11 cellular contexts compared by ENCODE assay signal in genomic region chr6:148757944-148758343, GRCh38. TPM values are rescaled to one million over a fixed set of nuclear protein-coding genes. Genes with fewer than 3 reads are reported as not detected.
DNase-seq lines count a peak whose midpoint lies in the region; ATAC-seq and TF ChIP-seq lines count a peak whose summit lies in the region.
"Had no signal": no experiment of that assay in that cellular context is flagged by ENCODE, and none has a peak within 500 bp of the region (broad histone marks: within the 10 kb centered on the region; RNA-seq: fewer than 3 reads in every experiment).

No MANE protein-coding gene starts in this region.

- no peaks in the 10 kb centered on the region for H3K36me3 Mint-ChIP-seq in CD14-positive monocyte
- H3K36me3 Mint-ChIP-seq in activated T-helper 2 cell treated with anti-CD3 and anti-CD28 coated beads, Interferon-gamma antibody, Interleukin-2, Interleukin-4, amounts not matched to agents 10 μg/mL and 5 μg/mL and 100 μg/mL, durations not matched to agents 14 hours and 24 hours and 36 hours (ENCODE audit: low read depth) = no peaks in the 10 kb centered on the region

- ATAC-seq in GM18502 (IDR thresholded peaks at IDR 0.05; ENCODE audit: poor library complexity, unreplicated experiment) (peak; percentile 36), HG03442 (IDR thresholded peaks at IDR 0.05; ENCODE audit: unreplicated experiment) (peak; percentile 20), GM19328 (IDR thresholded peaks at IDR 0.05; ENCODE audit: unreplicated experiment) (no peak)

- H3K4me1 ChIP-seq in ascending aorta (peaks cover 5 to 26% of the 10 kb centered on the region in 2 donors), tibial artery (peaks cover 0 to 34% (median 21%) of the 10 kb centered on the region in 4 donors)

- H3K27ac ChIP-seq in ascending aorta (no peak overlapping the region), tibial artery (no peak overlapping the region)
- H3K27ac ChIP-seq: C4-2B had no signal

- no peak for TF ChIP-seq CTCF in CD14-positive monocyte (IDR thresholded peaks at IDR 0.05)
- no peak for TF ChIP-seq CTCF in ascending aorta (IDR thresholded peaks at IDR 0.05)
- no peak for TF ChIP-seq CTCF in tibial artery (IDR thresholded peaks at IDR 0.05)

- H3K4me3 Mint-ChIP-seq in CD14-positive monocyte = peak overlapping the region in 1 of 2 donors; percentile 42
- no peak overlapping the region for H3K4me3 Mint-ChIP-seq in activated T-helper 2 cell treated with anti-CD3 and anti-CD28 coated beads, Interferon-gamma antibody, Interleukin-2, Interleukin-4, amounts not matched to agents 10 μg/mL and 5 μg/mL and 100 μg/mL, durations not matched to agents 14 hours and 24 hours and 36 hours (ENCODE audit: low read depth)

- H3K36me3 ChIP-seq in ascending aorta (no peaks in the 10 kb centered on the region), tibial artery (no peaks in the 10 kb centered on the region)

- peaks cover 44% of the 10 kb centered on the region for H3K4me1 Mint-ChIP-seq in CD14-positive monocyte
- H3K4me1 Mint-ChIP-seq in activated T-helper 2 cell treated with anti-CD3 and anti-CD28 coated beads, Interferon-gamma antibody, Interleukin-2, Interleukin-4, amounts not matched to agents 10 μg/mL and 5 μg/mL and 100 μg/mL, durations not matched to agents 14 hours and 24 hours and 36 hours (ENCODE audit: low read depth) = peaks cover 48% of the 10 kb centered on the region

- no peak overlapping the region for H3K4me3 ChIP-seq in ascending aorta
- H3K4me3 ChIP-seq in tibial artery = no peak overlapping the region

- peaks cover 3 to 10% (median 8%) of the 10 kb centered on the region in 3 donors for H3K27me3 Mint-ChIP-seq in CD14-positive monocyte (ENCODE audit: low read depth in 3 of 3)
- H3K27me3 Mint-ChIP-seq in activated T-helper 2 cell treated with anti-CD3 and anti-CD28 coated beads, Interferon-gamma antibody, Interleukin-2, Interleukin-4, amounts not matched to agents 10 μg/mL and 5 μg/mL and 100 μg/mL, durations not matched to agents 14 hours and 24 hours and 36 hours (ENCODE audit: low read depth) = peaks cover 45% of the 10 kb centered on the region

- no peaks in the 10 kb centered on the region for H3K27me3 ChIP-seq in ascending aorta
- no peaks in the 10 kb centered on the region for H3K27me3 ChIP-seq in tibial artery

- peak overlapping the region; percentile 83 to 91 (median 86) for H3K27ac Mint-ChIP-seq in CD14-positive monocyte
- peak overlapping the region; percentile 13 for H3K27ac Mint-ChIP-seq in activated T-helper 2 cell treated with anti-CD3 and anti-CD28 coated beads, Interferon-gamma antibody, Interleukin-2, Interleukin-4, amounts not matched to agents 10 μg/mL and 5 μg/mL and 100 μg/mL, durations not matched to agents 14 hours and 24 hours and 36 hours

- intact Hi-C loops in CD14-positive monocyte (cut with micrococcal nuclease) (no loop called here), ascending aorta (cut with DNase I) (no loop called here), tibial artery (cut with DNase I; ENCODE audit: low total_unique reads) (no loop called here)
- intact Hi-C loops in activated T-helper 2 cell treated with anti-CD3 and anti-CD28 coated beads, Interferon-gamma antibody, Interleukin-2, Interleukin-4, amounts not matched to agents 10 μg/mL and 5 μg/mL and 100 μg/mL, durations not matched to agents 14 hours and 24 hours and 36 hours (cut with micrococcal nuclease) = loop anchor here (1.0 to 10.0 kb wide), 9 partner anchors 9 to 1903 kb away; no protein-coding TSS in a partner anchor

- DNase-seq in CD14-positive monocyte (ENCODE audit: low spot score) = no peak
- DNase-seq in activated T-helper 2 cell treated with anti-CD3 and anti-CD28 coated beads, Interferon-gamma antibody, Interleukin-2, Interleukin-4, amounts not matched to agents 10 μg/mL and 5 μg/mL and 100 μg/mL, durations not matched to agents 14 hours and 24 hours and 36 hours (ENCODE audit: low spot score) = no peak
- DNase-seq in ascending aorta (ENCODE audit: low spot score in 2 of 2) = no peak
- no peak for DNase-seq in tibial artery
- DNase-seq in cortex of kidney (lab: John Stamatoyannopoulos, UW) = no peak
- DNase-seq: NCI-H1092 treated with DMSO at 0.1 percent for 48 hours, NCI-H524 had no signal

- peaks cover 0 to 2% (median 0%) of the 10 kb centered on the region in 7 donors for H3K9me3 Mint-ChIP-seq in CD14-positive monocyte
- no peaks in the 10 kb centered on the region for H3K9me3 Mint-ChIP-seq in activated T-helper 2 cell treated with anti-CD3 and anti-CD28 coated beads, Interferon-gamma antibody, Interleukin-2, Interleukin-4, amounts not matched to agents 10 μg/mL and 5 μg/mL and 100 μg/mL, durations not matched to agents 14 hours and 24 hours and 36 hours

- H3K9me3 ChIP-seq in ascending aorta = no peaks in the 10 kb centered on the region
- H3K9me3 ChIP-seq in tibial artery = no peaks in the 10 kb centered on the region

RNA-seq across cellular contexts. Expression of gene UST, which starts 11.1 kb away (rescaled TPM):
- under 1 TPM; 0.33 to 0.48 TPM for polyA plus RNA-seq in CD14-positive monocyte
- 0.92 and 1.3 TPM in 2 replicates for total RNA-seq in activated T-helper 2 cell treated with anti-CD3 and anti-CD28 coated beads, Interferon-gamma antibody, Interleukin-2, Interleukin-4, amounts not matched to agents 10 μg/mL and 5 μg/mL and 100 μg/mL, durations not matched to agents 14 hours and 24 hours and 36 hours
- total RNA-seq in ascending aorta = 27.0 TPM

Comparison
In these comparisons a context has a peak if more than half of its experiments do, and no peak if none do; other contexts are left out.
1. RNA of gene UST, which starts 11.1 kb away (total RNA-seq): 27.0 TPM in ascending aorta (single experiment); 0.92 to 1.3 TPM in activated T-helper 2 cell treated with anti-CD3 and anti-CD28 coated beads, Interferon-gamma antibody, Interleukin-2, Interleukin-4, amounts not matched to agents 10 μg/mL and 5 μg/mL and 100 μg/mL, durations not matched to agents 14 hours and 24 hours and 36 hours; every median in the first group is over 10 times any median in the second.